ENCODE assay signal across 8 cellular contexts in the genomic region with DNA sequence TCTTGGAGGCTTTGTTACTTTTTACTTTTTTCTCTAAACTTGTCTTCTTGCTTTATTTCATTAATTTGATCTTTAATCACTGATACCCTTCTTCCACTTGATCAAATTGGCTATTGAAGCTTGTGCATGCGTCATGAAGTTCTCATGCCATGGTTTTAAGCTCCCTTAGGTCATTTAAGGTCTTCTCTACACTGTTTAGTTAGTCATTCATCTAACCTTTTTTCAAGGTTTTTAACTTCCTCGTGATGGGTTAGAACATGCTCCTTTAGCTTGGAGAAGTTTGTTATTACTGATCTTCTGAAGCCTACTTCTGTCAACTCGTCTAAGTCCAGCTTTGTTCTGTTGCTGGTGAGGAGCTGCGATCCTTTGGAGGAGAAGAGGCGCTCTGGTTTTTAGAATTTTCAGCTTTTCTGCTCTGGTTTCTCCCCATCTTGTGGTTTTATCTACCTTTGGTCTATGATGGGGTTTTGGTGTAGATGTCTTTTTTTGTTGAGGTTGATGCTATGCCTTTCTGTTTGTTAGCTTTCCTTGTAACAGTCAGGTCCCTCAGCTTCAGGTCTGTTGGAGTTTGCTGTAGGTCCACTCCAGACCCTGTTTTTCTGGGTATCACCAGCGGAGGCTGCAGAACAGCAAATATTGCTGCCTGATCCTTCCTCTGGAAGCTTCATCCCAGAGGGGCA. TPM values are rescaled to one million over a fixed set of nuclear protein-coding genes. Genes with fewer than 3 reads are reported as not detected.
A peak's percentile ranks its signal among the peaks of the same experiment; 100 is the strongest.
DNase-seq lines count a peak whose midpoint lies in the region; ATAC-seq, FAIRE-seq and TF ChIP-seq lines count a peak whose summit lies in the region.
"Not testable (repeated sequence)": the region's sequence is repeated elsewhere in the genome, so short reads cannot be mapped to it uniquely, and the experiment has no call there.

No MANE protein-coding gene starts in this region.

- CTCF ChIA-PET in PC-3 (lab: Charles Lee), result not testable (repeated sequence)
- CTCF ChIA-PET in activated CD4-positive, alpha-beta memory T cell treated with anti-CD3 and anti-CD28 coated beads for 36 hours (lab: Charles Lee), result interaction anchor here (0.6 to 1.5 kb wide), 2 partner anchors 84 to 361 kb away, joined by 3 to 4 read pairs; no protein-coding TSS in a partner anchor
- CTCF ChIA-PET in H1 (lab: Charles Lee; ENCODE audit: partially characterized antibody), result interaction anchor here (0.6 to 1.5 kb wide), 4 partner anchors 8 to 336 kb away, joined by 3 to 6 read pairs (median 4); no protein-coding TSS in a partner anchor

- H4K5ac ChIP-seq in H1 (ENCODE audit: insufficient read length, low read depth, low read length), result not testable (repeated sequence)

- WGBS in H1 (ENCODE audit: extremely low coverage in 1 of 2, insufficient coverage in 1 of 2, insufficient read length in 1 of 2, insufficient replicate concordance in 2 of 2, low coverage in 1 of 2, low lambda C conversion rate in 2 of 2, missing lambda C conversion rate in 1 of 2), 2 experiments, result 82% methylated on average over 6 of the region's 6 CpGs; no CpG with 5 or more reads in 1 of the 2 experiments
- 96% methylated on average over 6 of the region's 6 CpGs for WGBS in mesenchymal stem cell

- H3K56ac ChIP-seq in H1 (replicated peaks; ENCODE audit: insufficient read length, low read depth, low read length), result not testable (repeated sequence)

- DNase-seq in GM23338 (ENCODE audit: low spot score); PC-3; activated CD4-positive, alpha-beta memory T cell treated with anti-CD3 and anti-CD28 coated beads for 36 hours; H1 (ENCODE audit: low read depth in 1 of 2, low spot score in 2 of 2); mesenchymal stem cell; upper lobe of right lung: not testable (repeated sequence)

- not testable (repeated sequence) for H4K91ac ChIP-seq in H1 (replicated peaks; ENCODE audit: insufficient read length, low read length); mesenchymal stem cell (ENCODE audit: low read length)

- not testable (repeated sequence) for H3K79me1 ChIP-seq in H1 (ENCODE audit: low read depth, low read length); mesenchymal stem cell (replicated peaks; ENCODE audit: low read length, poor library complexity, severe bottlenecking)

- not testable (repeated sequence) for H3K18ac ChIP-seq in H1 (ENCODE audit: extremely low read depth, low read length)
- H3K18ac ChIP-seq in mesenchymal stem cell (ENCODE audit: low read depth in 1 of 2, low read length in 2 of 2), result peak overlapping the region; percentile 53 to 79

- intact Hi-C loops in PC-3 (cut with micrococcal nuclease); activated CD4-positive, alpha-beta memory T cell treated with anti-CD3 and anti-CD28 coated beads for 36 hours (cut with micrococcal nuclease); upper lobe of right lung (cut with DNase I): not testable (repeated sequence)

- not testable (repeated sequence) for H2BK20ac ChIP-seq in H1 (ENCODE audit: low read length)

- peak overlapping the region; percentile 95 for H2BK5ac ChIP-seq in H1 (ENCODE audit: low read depth, low read length)
- H2BK5ac ChIP-seq in mesenchymal stem cell (ENCODE audit: low read depth, low read length, poor library complexity, severe bottlenecking), result not testable (repeated sequence)

- H3K9ac ChIP-seq in PC-3 (ENCODE audit: low read length); H1 (replicated peaks in 1 of 4; ENCODE audit: extremely low read depth in 1 of 4, low read depth in 3 of 4, low read length in 3 of 4); mesenchymal stem cell (ENCODE audit: low read length): not testable (repeated sequence)

- TF ChIP-seq POLR2A in H1 (IDR thresholded peaks at IDR 0.05; ENCODE audit: control extremely low read depth in 1 of 2, low read depth in 2 of 2, low read length in 2 of 2), result not testable (repeated sequence)

- not testable (repeated sequence) for FAIRE-seq in H1 (lab: Jason Lieb, UNC)

- H3K9me3 Mint-ChIP-seq in GM23338, result peaks cover 23% of the 10 kb centered on the region; the same call in 2 of the 3 replicates
- H3K9me3 Mint-ChIP-seq in activated CD4-positive, alpha-beta memory T cell treated with anti-CD3 and anti-CD28 coated beads for 36 hours, result peaks cover 75% of the 10 kb centered on the region
- H3K9me3 Mint-ChIP-seq in activated naive CD4-positive, alpha-beta T cell treated with anti-CD3 and anti-CD28 coated beads, Interleukin-2, amount 50 U/mL, for 24 hours, result peaks cover 34% of the 10 kb centered on the region

- H3K36me3 ChIP-seq in GM23338 (ENCODE audit: insufficient read depth); H1 (ENCODE audit: control insufficient read depth in 2 of 4, insufficient read depth in 4 of 4, low read length in 3 of 4); upper lobe of right lung: not testable (repeated sequence)
- H3K36me3 ChIP-seq in PC-3 (ENCODE audit: low read depth, low read length) (peaks cover 17% of the 10 kb centered on the region), mesenchymal stem cell (ENCODE audit: control insufficient read depth in 1 of 2, insufficient read depth in 2 of 2, low read depth in 1 of 2, low read length in 2 of 2) (peaks cover 3 to 18% of the 10 kb centered on the region in 2 experiments)

- H3K4me1 ChIP-seq in GM23338 (ENCODE audit: insufficient read depth), result peaks cover 46% of the 10 kb centered on the region
- peaks cover 12% of the 10 kb centered on the region for H3K4me1 ChIP-seq in PC-3 (ENCODE audit: insufficient read depth, low read length)
- H3K4me1 ChIP-seq in H1 (replicated peaks in 1 of 4; ENCODE audit: control insufficient read depth in 3 of 4, insufficient read depth in 4 of 4, low read length in 3 of 4), result peaks cover 9 to 29% (median 19%) of the 10 kb centered on the region in 4 experiments
- H3K4me1 ChIP-seq in mesenchymal stem cell (ENCODE audit: control insufficient read depth, insufficient read depth, low read depth, low read length), result not testable (repeated sequence)
- H3K4me1 ChIP-seq in upper lobe of right lung, result peaks cover 16% of the 10 kb centered on the region

- H3K27ac ChIP-seq in GM23338 (ENCODE audit: low read depth) (peak overlapping the region; percentile 75), skin epidermis (peak overlapping the region in 11 of 21 experiments; percentile 12 to 86 (median 53)), upper lobe of right lung (peak overlapping the region; percentile 55)
- H3K27ac ChIP-seq in PC-3 (ENCODE audit: low read length); H1 (ENCODE audit: low read depth, low read length); mesenchymal stem cell (ENCODE audit: low read length, poor library complexity, severe bottlenecking): not testable (repeated sequence)

- TF ChIP-seq RAD21 in H1 (IDR thresholded peaks at IDR 0.05 in 1 of 2, conservative IDR thresholded peaks at IDR 0.05 in 1 of 2; ENCODE audit: low read depth in 2 of 2, low read length in 2 of 2), result not testable (repeated sequence)

- peak overlapping the region; percentile 66; the same call in 1 of the 2 replicates for H3K27ac Mint-ChIP-seq in GM23338
- H3K27ac Mint-ChIP-seq in activated CD4-positive, alpha-beta memory T cell treated with anti-CD3 and anti-CD28 coated beads for 36 hours, result peak overlapping the region; percentile 78
- H3K27ac Mint-ChIP-seq in activated naive CD4-positive, alpha-beta T cell treated with anti-CD3 and anti-CD28 coated beads, Interleukin-2, amount 50 U/mL, for 24 hours, result peak overlapping the region; percentile 90

- POLR2A ChIA-PET in PC-3 (lab: Charles Lee; ENCODE audit: unreplicated experiment); activated CD4-positive, alpha-beta memory T cell treated with anti-CD3 and anti-CD28 coated beads for 36 hours (lab: Charles Lee): not testable (repeated sequence)
- POLR2A ChIA-PET in H1 (lab: Charles Lee; ENCODE audit: partially characterized antibody), result interaction anchor here (0.6 to 1.0 kb wide), 3 partner anchors 9 to 53 kb away, joined by 3 read pairs; a partner anchor contains a TSS

- TF ChIP-seq CTCF in GM23338 (conservative IDR thresholded peaks at IDR 0.05; ENCODE audit: low read depth in 2 of 2); PC-3 (conservative IDR thresholded peaks at IDR 0.05; ENCODE audit: low read depth, low read length); H1 (IDR thresholded peaks at IDR 0.05; ENCODE audit: control extremely low read depth in 1 of 3, insufficient read depth in 1 of 3, low read depth in 1 of 3, low read length in 3 of 3); upper lobe of right lung (IDR thresholded peaks at IDR 0.05): not testable (repeated sequence)

- not testable (repeated sequence) for ATAC-seq in GM23338, PC-3, upper lobe of right lung

- not testable (repeated sequence) for H2AFZ ChIP-seq in GM23338; PC-3 (ENCODE audit: low read length); H1 (ENCODE audit: low read length); mesenchymal stem cell (ENCODE audit: low read depth, low read length)

- H3K79me2 ChIP-seq in GM23338 (replicated peaks; ENCODE audit: insufficient read depth), result peaks cover 40% of the 10 kb centered on the region
- not testable (repeated sequence) for H3K79me2 ChIP-seq in PC-3 (ENCODE audit: low read length); H1 (ENCODE audit: control insufficient read depth in 1 of 2, insufficient read depth in 2 of 2, low read length in 2 of 2)

- H2BK120ac ChIP-seq in H1 (replicated peaks; ENCODE audit: low read depth, low read length); mesenchymal stem cell (ENCODE audit: low read depth, low read length): not testable (repeated sequence)

- H3K9me3 ChIP-seq in PC-3 (ENCODE audit: low read length); H1 (ENCODE audit: insufficient read depth in 2 of 2, low read depth in 1 of 2, low read length in 1 of 2); mesenchymal stem cell (ENCODE audit: control insufficient read depth, low read length); upper lobe of right lung: not testable (repeated sequence)

- H3K14ac ChIP-seq in H1 (ENCODE audit: insufficient read length); mesenchymal stem cell (ENCODE audit: low read length in 2 of 2): not testable (repeated sequence)

- H3K4me2 ChIP-seq in GM23338 (peak overlapping the region; percentile 72), PC-3 (ENCODE audit: low read length) (0 out of 2 replicates have a peak overlapping the region, but pooled peaks have one; percentile 38), H1 (ENCODE audit: insufficient read depth in 1 of 2, low read depth in 2 of 2, low read length in 2 of 2) (peak overlapping the region; percentile 51 to 58; a peak in 3 of 4 replicates)
- not testable (repeated sequence) for H3K4me2 ChIP-seq in mesenchymal stem cell (ENCODE audit: low read length, poor library complexity, severe bottlenecking)

- not testable (repeated sequence) for H3K27me3 Mint-ChIP-seq in GM23338 (ENCODE audit: insufficient read depth, low read depth, poor library complexity); activated CD4-positive, alpha-beta memory T cell treated with anti-CD3 and anti-CD28 coated beads for 36 hours; activated naive CD4-positive, alpha-beta T cell treated with anti-CD3 and anti-CD28 coated beads, Interleukin-2, amount 50 U/mL, for 24 hours

- BruUV-seq in PC-3 (replicated peaks; lab: Mats Ljungman, UMichigan), result not testable (repeated sequence)

- H2BK12ac ChIP-seq in H1 (ENCODE audit: low read depth, low read length), result 0 out of 2 replicates have a peak overlapping the region, but pooled peaks have one; percentile 50
- H2BK12ac ChIP-seq in mesenchymal stem cell (ENCODE audit: low read length in 2 of 2), result not testable (repeated sequence)

- H3K23me2 ChIP-seq in H1 (ENCODE audit: low read depth, low read length), result not testable (repeated sequence)

- TF ChIP-seq EP300 in H1 (IDR thresholded peaks at IDR 0.05; ENCODE audit: borderline replicate concordance in 1 of 2, low read depth in 2 of 2, low read length in 2 of 2), result not testable (repeated sequence)

- not testable (repeated sequence) for H2BK15ac ChIP-seq in H1 (ENCODE audit: low read length); mesenchymal stem cell (ENCODE audit: low read depth, poor library complexity, severe bottlenecking)

- peaks cover 52% of the 10 kb centered on the region for H3K4me1 Mint-ChIP-seq in GM23338
- peaks cover 56% of the 10 kb centered on the region for H3K4me1 Mint-ChIP-seq in activated CD4-positive, alpha-beta memory T cell treated with anti-CD3 and anti-CD28 coated beads for 36 hours (ENCODE audit: low read depth)
- peaks cover 91% of the 10 kb centered on the region for H3K4me1 Mint-ChIP-seq in activated naive CD4-positive, alpha-beta T cell treated with anti-CD3 and anti-CD28 coated beads, Interleukin-2, amount 50 U/mL, for 24 hours

- H3K4me3 ChIP-seq in GM23338 (peak overlapping the region; percentile 41; the same call in 1 of the 2 replicates), H1 (ENCODE audit: extremely low read depth in 1 of 4, insufficient read depth in 2 of 4, low read depth in 3 of 4, low read length in 4 of 4) (0 out of 8 replicates have a peak overlapping the region, but pooled peaks of 1 of the 4 experiments have one; percentile 15)
- not testable (repeated sequence) for H3K4me3 ChIP-seq in PC-3 (ENCODE audit: low read length); mesenchymal stem cell (ENCODE audit: insufficient read depth in 1 of 2, low read depth in 1 of 2, low read length in 2 of 2); skin epidermis; upper lobe of right lung

- H3K4me3 Mint-ChIP-seq in GM23338; activated CD4-positive, alpha-beta memory T cell treated with anti-CD3 and anti-CD28 coated beads for 36 hours: not testable (repeated sequence)
- peak overlapping the region; percentile 59 for H3K4me3 Mint-ChIP-seq in activated naive CD4-positive, alpha-beta T cell treated with anti-CD3 and anti-CD28 coated beads, Interleukin-2, amount 50 U/mL, for 24 hours

- not testable (repeated sequence) for H3F3A ChIP-seq in GM23338 (replicated peaks; ENCODE audit: low read depth); PC-3 (ENCODE audit: low read length, unreplicated experiment)

- H3K4ac ChIP-seq in H1 (replicated peaks; ENCODE audit: insufficient read length, low read depth, low read length); mesenchymal stem cell (ENCODE audit: low read depth in 1 of 2, low read length in 2 of 2): not testable (repeated sequence)

- not testable (repeated sequence) for H4K8ac ChIP-seq in H1 (ENCODE audit: extremely low read depth, insufficient read depth, low read length); mesenchymal stem cell (ENCODE audit: low read length)

- H2AK5ac ChIP-seq in H1 (ENCODE audit: low read depth, low read length); mesenchymal stem cell (ENCODE audit: low read length, severe bottlenecking): not testable (repeated sequence)

- H3K23ac ChIP-seq in H1 (ENCODE audit: insufficient read length); mesenchymal stem cell (ENCODE audit: low read length in 2 of 2): not testable (repeated sequence)

- H3K27me3 ChIP-seq in GM23338 (ENCODE audit: insufficient read depth); PC-3 (ENCODE audit: low read length); H1 (replicated peaks in 1 of 4; ENCODE audit: control insufficient read depth in 3 of 4, extremely low read depth in 1 of 4, insufficient read depth in 3 of 4, low read length in 3 of 4); mesenchymal stem cell (ENCODE audit: control insufficient read depth in 1 of 2, insufficient read depth in 1 of 2, low read length in 2 of 2); upper lobe of right lung: not testable (repeated sequence)

- peaks cover 70% of the 10 kb centered on the region for H3K36me3 Mint-ChIP-seq in GM23338 (ENCODE audit: low read depth)
- H3K36me3 Mint-ChIP-seq in activated CD4-positive, alpha-beta memory T cell treated with anti-CD3 and anti-CD28 coated beads for 36 hours, result peaks cover 93% of the 10 kb centered on the region
- peaks cover 77% of the 10 kb centered on the region for H3K36me3 Mint-ChIP-seq in activated naive CD4-positive, alpha-beta T cell treated with anti-CD3 and anti-CD28 coated beads, Interleukin-2, amount 50 U/mL, for 24 hours

- not testable (repeated sequence) for H3K9me2 ChIP-seq in GM23338 (ENCODE audit: insufficient read depth); PC-3 (replicated peaks; ENCODE audit: low read length)

- H4K20me1 ChIP-seq in GM23338 (replicated peaks; ENCODE audit: insufficient read depth); PC-3 (ENCODE audit: low read length); H1 (replicated peaks in 1 of 2; ENCODE audit: control insufficient read depth in 1 of 2, insufficient read depth in 2 of 2, low read length in 2 of 2): not testable (repeated sequence)

RNA-seq across cellular contexts. Expression of a gene that starts 53.0 kb away (rescaled TPM):
- 22.5 and 25.1 TPM in 2 replicates for total RNA-seq in GM23338 (2014; rRNA removed; shearing (Covaris generic))
- polyA plus RNA-seq in GM23338 (2016; fragmentation: Nextera tagmentation; extraction: Ambion mirVana), result 7.7 and 9.8 TPM in 2 replicates
- total RNA-seq in PC-3 (2014; rRNA removed), result 20.4 and 24.0 TPM in 2 replicates
- 10 to 100 TPM; 40.0 to 43.4 TPM for total RNA-seq in activated CD4-positive, alpha-beta memory T cell treated with anti-CD3 and anti-CD28 coated beads for 36 hours
- 18.9 and 22.1 TPM in 2 replicates for total RNA-seq in H1 (2021; fragmentation: NEBNext Ultra II Directional; extraction: Animal tissue kit (Norgen Biotek cat#: 25700))
- 3.5 and 5.5 TPM in 2 replicates for polyA plus RNA-seq in H1 (2011; rRNA removed)
- 4.6 TPM for polyA plus RNA-seq in H1 (2011; cell fraction: cytosol; rRNA removed)
- 4.0 TPM for polyA plus RNA-seq in H1 (2011; cell fraction: nucleus; rRNA removed)
- 5.1 to 7.3 TPM (median 6.3 TPM) in 4 replicates for polyA plus RNA-seq in H1 (2012, experiment 1 of 2)
- polyA plus RNA-seq in H1 (2012, experiment 2 of 2), result 0.67 TPM
- polyA plus RNA-seq in H1 (2013, experiment 1 of 2), result 15.3 TPM
- 17.0 TPM for polyA plus RNA-seq in H1 (2013, experiment 2 of 2)
- polyA minus RNA-seq in H1 (2011; rRNA and poly(A)+ RNA removed), result 20.9 and 25.4 TPM in 2 replicates
- 8.3 TPM for polyA minus RNA-seq in H1 (2011; cell fraction: cytosol; rRNA and poly(A)+ RNA removed)
- polyA minus RNA-seq in H1 (2011; cell fraction: nucleus; rRNA and poly(A)+ RNA removed), result 16.5 TPM
- 23.2 TPM for polyA plus RNA-seq in mesenchymal stem cell (2013, experiment 1 of 2)
- polyA plus RNA-seq in mesenchymal stem cell (2013, experiment 2 of 2), result 23.4 TPM
- 35.1 TPM for total RNA-seq in upper lobe of right lung

RNA-seq across cellular contexts. Expression of a gene that starts 54.2 kb away (rescaled TPM):
- total RNA-seq in GM23338 (2014; rRNA removed; shearing (Covaris generic)), result 45.4 and 68.9 TPM in 2 replicates
- 37.6 and 45.3 TPM in 2 replicates for polyA plus RNA-seq in GM23338 (2016; fragmentation: Nextera tagmentation; extraction: Ambion mirVana)
- total RNA-seq in PC-3 (2014; rRNA removed), result 6.4 and 7.5 TPM in 2 replicates
- 1 to 10 TPM; 3.0 to 3.9 TPM for total RNA-seq in activated CD4-positive, alpha-beta memory T cell treated with anti-CD3 and anti-CD28 coated beads for 36 hours
- 49.6 and 54.7 TPM in 2 replicates for total RNA-seq in H1 (2021; fragmentation: NEBNext Ultra II Directional; extraction: Animal tissue kit (Norgen Biotek cat#: 25700))
- polyA plus RNA-seq in H1 (2011; rRNA removed), result 13.7 and 27.1 TPM in 2 replicates
- 26.1 TPM for polyA plus RNA-seq in H1 (2011; cell fraction: cytosol; rRNA removed)
- polyA plus RNA-seq in H1 (2011; cell fraction: nucleus; rRNA removed), result 20.0 TPM
- polyA plus RNA-seq in H1 (2012, experiment 1 of 2), result 20.1 to 40.9 TPM (median 27.1 TPM) in 4 replicates
- polyA plus RNA-seq in H1 (2012, experiment 2 of 2), result 4.4 TPM
- 69.3 TPM for polyA plus RNA-seq in H1 (2013, experiment 1 of 2)
- polyA plus RNA-seq in H1 (2013, experiment 2 of 2), result 70.9 TPM
- polyA minus RNA-seq in H1 (2011; rRNA and poly(A)+ RNA removed), result 30.6 and 50.7 TPM in 2 replicates
- polyA minus RNA-seq in H1 (2011; cell fraction: cytosol; rRNA and poly(A)+ RNA removed), result 19.4 TPM
- 49.5 TPM for polyA minus RNA-seq in H1 (2011; cell fraction: nucleus; rRNA and poly(A)+ RNA removed)
- polyA plus RNA-seq in mesenchymal stem cell (2013, experiment 1 of 2), result 37.3 TPM
- 40.0 TPM for polyA plus RNA-seq in mesenchymal stem cell (2013, experiment 2 of 2)
- total RNA-seq in upper lobe of right lung, result 11.6 TPM
